ENCODE assay signal across 11 cellular contexts in genomic region chr3:46427413-46427812, GRCh38. TPM values are rescaled to one million over a fixed set of nuclear protein-coding genes. Genes with fewer than 3 reads are reported as not detected.
DNase-seq lines count a peak whose midpoint lies in the region; ATAC-seq and TF ChIP-seq lines count a peak whose summit lies in the region.
"Not testable (repeated sequence)": the region's sequence is repeated elsewhere in the genome, so short reads cannot be mapped to it uniquely, and the experiment has no call there.
"Had no signal": no experiment of that assay in that cellular context is flagged by ENCODE, and none has a peak within 500 bp of the region (broad histone marks: within the 10 kb centered on the region; RNA-seq: fewer than 3 reads in every experiment).

No MANE protein-coding gene starts in this region.

- WGBS in hepatocyte (ENCODE audit: low lambda C conversion rate, missing lambda C conversion rate), result 67% methylated on average over 8 of the region's 8 CpGs

- CTCF ChIA-PET in PC-3 (lab: Charles Lee), result interaction anchor here (0.6 kb wide), 1 partner anchor 49 kb away, joined by 3 read pairs; no protein-coding TSS in a partner anchor

- DNase-seq in ELR (ENCODE audit: low read depth), result peak; percentile 27
- peak; percentile 44 for DNase-seq in KBM-7
- DNase-seq in PC-3; brain microvascular endothelial cell; hepatocyte (ENCODE audit: low spot score): not testable (repeated sequence)
- DNase-seq in fibroblast of lung (ENCODE audit: low read depth in 2 of 2), result peak in 1 of 2 donors; percentile 26
- DNase-seq in natural killer cell treated with Interleukin-12 subunit alpha and Interleukin-12 subunit beta and Interleukin-15 and Interleukin-18, amount 100 ng/mL, for 72 hours (ENCODE audit: low spot score), result peak; percentile 44

- H3K36me3 ChIP-seq in PC-3 (ENCODE audit: low read depth, low read length); brain microvascular endothelial cell (replicated peaks); fibroblast of lung (ENCODE audit: control insufficient read depth, insufficient read depth, low read length); hepatocyte (replicated peaks; ENCODE audit: insufficient read depth, low read depth): not testable (repeated sequence)

- not testable (repeated sequence) for H3K4me2 ChIP-seq in PC-3 (ENCODE audit: low read length); fibroblast of lung (ENCODE audit: extremely low read depth, insufficient read depth, low read length); hepatocyte

- not testable (repeated sequence) for H3K9me3 ChIP-seq in PC-3 (ENCODE audit: low read length); fibroblast of lung (ENCODE audit: control insufficient read depth, insufficient read depth, low read depth, low read length); hepatocyte (ENCODE audit: low read depth)

- POLR2A ChIA-PET in PC-3 (lab: Charles Lee; ENCODE audit: unreplicated experiment), result not testable (repeated sequence)

- intact Hi-C loops in PC-3 (cut with micrococcal nuclease), result loop anchor here (5.0 kb wide), 1 partner anchor 210 kb away; no protein-coding TSS in a partner anchor

- H3K36me3 Mint-ChIP-seq in natural killer cell treated with Interleukin-12 subunit alpha and Interleukin-12 subunit beta and Interleukin-15 and Interleukin-18, amount 100 ng/mL, for 72 hours, result not testable (repeated sequence)

- not testable (repeated sequence) for H3K9me2 ChIP-seq in PC-3 (replicated peaks; ENCODE audit: low read length); hepatocyte (replicated peaks; ENCODE audit: insufficient read depth)

- H3K27me3 ChIP-seq in PC-3 (ENCODE audit: low read length); brain microvascular endothelial cell (replicated peaks); fibroblast of lung (ENCODE audit: control insufficient read depth, insufficient read depth, low read length); hepatocyte: not testable (repeated sequence)

- not testable (repeated sequence) for H3K9me3 Mint-ChIP-seq in natural killer cell treated with Interleukin-12 subunit alpha and Interleukin-12 subunit beta and Interleukin-15 and Interleukin-18, amount 100 ng/mL, for 72 hours

- H3K4me3 ChIP-seq in PC-3 (ENCODE audit: low read length); brain microvascular endothelial cell (ENCODE audit: low read depth, low read length); fibroblast of lung (replicated peaks in 1 of 4; ENCODE audit: control extremely low read depth in 1 of 4, insufficient read depth in 1 of 4, low read depth in 3 of 4, low read length in 4 of 4); hepatocyte: not testable (repeated sequence)

- TF ChIP-seq CTCF in PC-3 (conservative IDR thresholded peaks at IDR 0.05; ENCODE audit: low read depth, low read length) (peak; percentile 30; the same call in 1 of the 2 replicates), brain microvascular endothelial cell (IDR thresholded peaks at IDR 0.05; ENCODE audit: low read depth, low read length, missing control alignments) (peak; percentile 43), fibroblast of lung (conservative IDR thresholded peaks at IDR 0.05 in 1 of 2, IDR thresholded peaks at IDR 0.05 in 1 of 2; ENCODE audit: low read depth in 1 of 2, low read length in 2 of 2) (peak; percentile 17 to 23), hepatocyte (IDR thresholded peaks at IDR 0.05; ENCODE audit: poor library complexity) (peak; percentile 9)

- H3K9ac ChIP-seq in PC-3 (ENCODE audit: low read length); fibroblast of lung (ENCODE audit: insufficient read depth, low read length): not testable (repeated sequence)

- H3K4me3 Mint-ChIP-seq in natural killer cell treated with Interleukin-12 subunit alpha and Interleukin-12 subunit beta and Interleukin-15 and Interleukin-18, amount 100 ng/mL, for 72 hours, result not testable (repeated sequence)

- not testable (repeated sequence) for BruUV-seq in PC-3 (replicated peaks; lab: Mats Ljungman, UMichigan)

- H2AFZ ChIP-seq in PC-3 (ENCODE audit: low read length); fibroblast of lung (ENCODE audit: low read length); hepatocyte: not testable (repeated sequence)

- in situ Hi-C loops in KBM-7 (cut with MboI; ENCODE audit: low pct_unique_long_range_greater_than_20kb, low sequenced_read_pairs); brain microvascular endothelial cell (cut with HindIII; ENCODE audit: low pct_ligation_motif_present, low sequenced_read_pairs): not testable (repeated sequence)

- H3K4me1 Mint-ChIP-seq in natural killer cell treated with Interleukin-12 subunit alpha and Interleukin-12 subunit beta and Interleukin-15 and Interleukin-18, amount 100 ng/mL, for 72 hours (ENCODE audit: low read depth in 2 of 2), result peaks cover 0 to 12% of the 10 kb centered on the region in 2 donors

- H3K4me1 ChIP-seq in PC-3 (ENCODE audit: insufficient read depth, low read length) (peaks cover 55% of the 10 kb centered on the region), hepatocyte (ENCODE audit: insufficient read depth) (peaks cover 15% of the 10 kb centered on the region)
- not testable (repeated sequence) for H3K4me1 ChIP-seq in fibroblast of lung (ENCODE audit: control insufficient read depth, extremely low read depth, insufficient read depth, low read length)

- not testable (repeated sequence) for H3F3A ChIP-seq in PC-3 (ENCODE audit: low read length, unreplicated experiment)

- not testable (repeated sequence) for ATAC-seq in PC-3; natural killer cell treated with Interleukin-12 subunit alpha and Interleukin-12 subunit beta and Interleukin-15 and Interleukin-18, amount 100 ng/mL, for 72 hours

- H3K27me3 Mint-ChIP-seq in natural killer cell treated with Interleukin-12 subunit alpha and Interleukin-12 subunit beta and Interleukin-15 and Interleukin-18, amount 100 ng/mL, for 72 hours, result not testable (repeated sequence)

- not testable (repeated sequence) for H3K27ac Mint-ChIP-seq in natural killer cell treated with Interleukin-12 subunit alpha and Interleukin-12 subunit beta and Interleukin-15 and Interleukin-18, amount 100 ng/mL, for 72 hours

- not testable (repeated sequence) for H3K27ac ChIP-seq in PC-3 (ENCODE audit: low read length); brain microvascular endothelial cell; fibroblast of lung (ENCODE audit: insufficient read depth, low read length)
- peak overlapping the region; percentile 49 for H3K27ac ChIP-seq in hepatocyte

- H3K79me2 ChIP-seq in PC-3 (ENCODE audit: low read length); fibroblast of lung (ENCODE audit: control insufficient read depth, insufficient read depth, low read length); hepatocyte: not testable (repeated sequence)

- not testable (repeated sequence) for H4K20me1 ChIP-seq in PC-3 (ENCODE audit: low read length); fibroblast of lung (ENCODE audit: control insufficient read depth, extremely low read depth, insufficient read depth, low read length); hepatocyte (ENCODE audit: insufficient read depth, poor library complexity, severe bottlenecking)

RNA-seq across cellular contexts. Expression of gene CCRL2, which starts 20.4 kb away (rescaled TPM):
- total RNA-seq in PC-3 (2014; rRNA removed), result 5.5 and 6.0 TPM in 2 replicates
- 0.26 and 0.33 TPM in 2 replicates for total RNA-seq in fibroblast of lung
- polyA plus RNA-seq in fibroblast of lung, result 0.46 and 3.7 TPM in 2 replicates
- 0.23 and 1.8 TPM in 2 replicates for polyA plus RNA-seq in fibroblast of lung (2012)
- polyA minus RNA-seq in fibroblast of lung (ENCODE audit: low replicate concordance), result 0.86 and 1.1 TPM in 2 replicates
- total RNA-seq in hepatocyte, result 1.5 and 3.1 TPM in 2 replicates
- 1.6 and 4.0 TPM in 2 replicates for polyA plus RNA-seq in hepatocyte
- 1 to 10 TPM; 4.0 to 6.2 TPM for total RNA-seq in natural killer cell treated with Interleukin-12 subunit alpha and Interleukin-12 subunit beta and Interleukin-15 and Interleukin-18, amount 100 ng/mL, for 72 hours
- total RNA-seq: GM23248, MCF 10A had no signal
- polyA plus RNA-seq: A549, GM23248 had no signal

RNA-seq across cellular contexts. Expression of gene LTF, which starts 37.3 kb away (rescaled TPM):
- total RNA-seq in PC-3 (2014; rRNA removed) (not detected in 2 replicates), fibroblast of lung (not detected in 2 replicates), hepatocyte (0.40 and 1.8 TPM in 2 replicates)
- polyA plus RNA-seq in fibroblast of lung (not detected in 2 replicates), hepatocyte (0.27 TPM in 1 of 2 replicates, not detected in the other)
- 0.17 TPM in 1 of 2 replicates, not detected in the other for polyA plus RNA-seq in fibroblast of lung (2012)
- polyA minus RNA-seq in fibroblast of lung (ENCODE audit: low replicate concordance), result not detected in 2 replicates
- under 1 TPM in 1 of 2 donors, not detected in 1; 0.20 TPM for total RNA-seq in natural killer cell treated with Interleukin-12 subunit alpha and Interleukin-12 subunit beta and Interleukin-15 and Interleukin-18, amount 100 ng/mL, for 72 hours
- total RNA-seq: GM23248, MCF 10A had no signal
- polyA plus RNA-seq: A549, GM23248 had no signal

RNA-seq across cellular contexts. Expression of gene CCR5, which starts 56.7 kb away (rescaled TPM):
- total RNA-seq in PC-3 (2014; rRNA removed) (not detected in 2 replicates), fibroblast of lung (under 0.01 TPM in 2 replicates), hepatocyte (0.07 TPM in 1 of 2 replicates, not detected in the other)
- polyA plus RNA-seq in fibroblast of lung (0.15 TPM in 1 of 2 replicates, not detected in the other), hepatocyte (not detected in 2 replicates)
- polyA plus RNA-seq in fibroblast of lung (2012), result 0.16 TPM in 1 of 2 replicates, not detected in the other
- 0.26 TPM in 1 of 2 replicates, not detected in the other for polyA minus RNA-seq in fibroblast of lung (ENCODE audit: low replicate concordance)
- total RNA-seq in natural killer cell treated with Interleukin-12 subunit alpha and Interleukin-12 subunit beta and Interleukin-15 and Interleukin-18, amount 100 ng/mL, for 72 hours, result 10 to 100 TPM; 28.3 to 46.2 TPM
- total RNA-seq: GM23248, MCF 10A, RPMI7951 had no signal
- polyA plus RNA-seq: A549, GM23248 had no signal
